In genomic region chr2:149100739-149101699, GRCh38 we compare ENCODE assay signal across 23 cellular contexts.
DNase-seq lines count a peak whose midpoint lies in the region; ATAC-seq lines count a peak whose summit lies in the region.
"Had no signal": no experiment of that assay in that cellular context is flagged by ENCODE, and none has a peak within 500 bp of the region (broad histone marks: within the 10 kb centered on the region; RNA-seq: fewer than 3 reads in every experiment).

No MANE protein-coding gene starts in this region.

- H3K9ac ChIP-seq in neuronal stem cell (ENCODE audit: low read depth, low read length, poor library complexity), result no peak overlapping the region

- H2BK5ac ChIP-seq in neuronal stem cell (ENCODE audit: low read length), result no peak overlapping the region

- peak; percentile 48 for ATAC-seq in aorta (ENCODE audit: low FRiP score)
- ATAC-seq: GM23338; heart right ventricle; stimulated activated memory B cell treated with anti-CD40 and anti-IgM and Interleukin-4, amounts not matched to agents 10 μg/mL and 1 μg/mL and 100 μg/mL, for 72 hours; T-cell had no signal

- H3K27me3 ChIP-seq in neuronal stem cell (ENCODE audit: control insufficient read depth in 3 of 3, insufficient read depth in 3 of 3, low read depth in 1 of 3, low read length in 3 of 3) (no peaks in the 10 kb centered on the region), aorta (ENCODE audit: control insufficient read depth in 1 of 2, insufficient read depth in 2 of 2, low read length in 1 of 2) (no peaks in the 10 kb centered on the region)
- H3K27me3 ChIP-seq: colonic mucosa, SJSA1, spleen had no signal

- no peak overlapping the region for H3K4me2 ChIP-seq in neuronal stem cell (ENCODE audit: insufficient read depth, low read length, poor library complexity, severe bottlenecking)
- H3K4me2 ChIP-seq: GM23338 had no signal

- H3K4ac ChIP-seq in neuronal stem cell (ENCODE audit: low read length), result no peak overlapping the region

- no peak overlapping the region for H3K23ac ChIP-seq in neuronal stem cell (ENCODE audit: low read depth, low read length, poor library complexity)

- no peak overlapping the region for H4K91ac ChIP-seq in neuronal stem cell (ENCODE audit: low read depth, low read length, poor library complexity)

- no peak overlapping the region for H4K8ac ChIP-seq in neuronal stem cell (ENCODE audit: low read depth, low read length)

- H3K36me3 ChIP-seq in neuronal stem cell (replicated peaks in 1 of 2; ENCODE audit: control insufficient read depth in 2 of 2, insufficient read depth in 2 of 2, low read length in 2 of 2) (no peaks in the 10 kb centered on the region), aorta (ENCODE audit: control insufficient read depth in 1 of 2, insufficient read depth in 2 of 2, low read length in 1 of 2) (no peaks in the 10 kb centered on the region)
- H3K36me3 ChIP-seq: colonic mucosa, heart right ventricle, SJSA1, spleen had no signal

- intact Hi-C loops in aorta (cut with DNase I), result no loop called here

- no CpG with 5 or more reads among the region's 12 CpGs for WGBS in neuronal stem cell (ENCODE audit: extremely low coverage in 2 of 2, insufficient read length in 2 of 2, insufficient replicate concordance in 1 of 2), 2 donors
- 28 to 33% methylated on average over 12 of the region's 12 CpGs for WGBS in aorta, 2 donors

- no peaks in the 10 kb centered on the region for H3K79me1 ChIP-seq in neuronal stem cell (ENCODE audit: low read depth, low read length)

- no peak overlapping the region for H2AK5ac ChIP-seq in neuronal stem cell (ENCODE audit: low read depth, low read length)

- H3K14ac ChIP-seq in neuronal stem cell (ENCODE audit: low read length), result no peak overlapping the region

- peak overlapping the region; percentile 17 for H2AFZ ChIP-seq in neuronal stem cell (ENCODE audit: low read length)
- H2AFZ ChIP-seq: GM23338 had no signal

- H3K18ac ChIP-seq in neuronal stem cell (ENCODE audit: low read length), result peak overlapping the region; percentile 86

- DNase-seq in LHCN-M2 (ENCODE audit: low read depth) (peak; percentile 61), islet precursor cell (peak; percentile 63), neuronal stem cell (ENCODE audit: low spot score) (no peak), aorta (no peak), NCI-H1436 (lab: John Stamatoyannopoulos, UW) (no peak), NCI-H1417 treated with DMSO at 0.1 percent for 48 hours (lab: John Stamatoyannopoulos, UW) (no peak)
- DNase-seq in activated naive CD4-positive, alpha-beta T cell treated with Interleukin-2 at 50 U/mL for 16 hours, result no peak
- DNase-seq: activated B cell treated with CpG ODN at 0.5 μM for 24 hours; activated naive CD4-positive, alpha-beta T cell treated with anti-CD3 and anti-CD28 coated beads, Interleukin-2, amount 10 ng/mL, durations not matched to agents 7 days and 5 days; colonic mucosa; effector memory CD4-positive, alpha-beta T cell; foreskin fibroblast; heart right ventricle; Karpas-422; NCI-H1092; NCI-H1930; NCI-H69; spleen; stimulated activated CD4-positive, alpha-beta T cell treated with anti-CD3 and anti-CD28 coated beads, Interleukin-4, amount 100 ng/mL, for 24 hours; T-cell had no signal

- no peaks in the 10 kb centered on the region for H3K9me3 ChIP-seq in neuronal stem cell (replicated peaks in 1 of 2; ENCODE audit: control insufficient read depth in 2 of 2, insufficient read depth in 1 of 2, low read depth in 1 of 2, low read length in 2 of 2)
- no peaks in the 10 kb centered on the region for H3K9me3 ChIP-seq in aorta (ENCODE audit: control insufficient read depth, low read length)
- H3K9me3 ChIP-seq: colonic mucosa, SJSA1 had no signal

- H3K4me3 ChIP-seq in neuronal stem cell (ENCODE audit: low read length in 2 of 2) (no peak overlapping the region), aorta (ENCODE audit: low read length in 2 of 2) (no peak overlapping the region)
- H3K4me3 ChIP-seq: colonic mucosa, GM23338, heart right ventricle, SJSA1, spleen had no signal

- no peak overlapping the region for H2BK15ac ChIP-seq in neuronal stem cell (ENCODE audit: low read length)

- H3K27ac ChIP-seq in neuronal stem cell (replicated peaks; ENCODE audit: low read length), result peak overlapping the region; percentile 57
- no peak overlapping the region for H3K27ac ChIP-seq in aorta (ENCODE audit: low read depth in 1 of 2, low read length in 2 of 2)
- H3K27ac ChIP-seq: colonic mucosa, heart right ventricle, SJSA1, spleen had no signal

- peaks cover 0 to 9% of the 10 kb centered on the region in 2 donors for H3K4me1 ChIP-seq in neuronal stem cell (ENCODE audit: control insufficient read depth in 2 of 2, insufficient read depth in 1 of 2, low read depth in 1 of 2, low read length in 2 of 2)
- no peaks in the 10 kb centered on the region for H3K4me1 ChIP-seq in aorta (ENCODE audit: control insufficient read depth in 1 of 2, insufficient read depth in 2 of 2, low read length in 2 of 2)
- H3K4me1 ChIP-seq: colonic mucosa, heart right ventricle, spleen had no signal

- H2BK120ac ChIP-seq in neuronal stem cell (ENCODE audit: low read depth, low read length), result no peak overlapping the region

- peak overlapping the region; percentile 4 for H2BK12ac ChIP-seq in neuronal stem cell (ENCODE audit: low read length)

Comparison
In these comparisons a context has a peak if more than half of its experiments do, and no peak if none do; other contexts are left out.
1. DNase-seq: peak in LHCN-M2 (single experiment) and islet precursor cell (single experiment); none in neuronal stem cell (single experiment), aorta (0 of 2), NCI-H1436 (single experiment), NCI-H1417 treated with DMSO at 0.1 percent for 48 hours (single experiment) and activated naive CD4-positive, alpha-beta T cell treated with Interleukin-2 at 50 U/mL for 16 hours (single experiment).